14 cellular contexts compared by ENCODE assay signal in genomic region chr11:19437760-19438159, GRCh38.
DNase-seq lines count a peak whose midpoint lies in the region; ATAC-seq and TF ChIP-seq lines count a peak whose summit lies in the region.
"Had no signal": no experiment of that assay in that cellular context is flagged by ENCODE, and none has a peak within 500 bp of the region (broad histone marks: within the 10 kb centered on the region; RNA-seq: fewer than 3 reads in every experiment).

No MANE protein-coding gene starts in this region.

- DNase-seq in COLO829 (ENCODE audit: low spot score) (peak; percentile 61), M059J (ENCODE audit: low read depth) (peak; percentile 92), brain microvascular endothelial cell (peak; percentile 55), kidney epithelial cell (ENCODE audit: low read depth) (peak; percentile 32), hippocampal formation (lab: John Stamatoyannopoulos, UW) (no peak)
- DNase-seq in activated T-helper 1 cell treated with anti-CD3 and anti-CD28 coated beads, Interleukin-12 subunit alpha, Interleukin-12 subunit beta, Interleukin-2, Interleukin-4 antibody, amounts not matched to agents 30 ng/mL and 10 ng/mL and 1 ng/mL, durations not matched to agents 14 hours and 24 hours and 36 hours (ENCODE audit: low spot score) = no peak
- DNase-seq: activated CD4-positive, alpha-beta T cell treated with anti-CD3 and anti-CD28 coated beads, Interleukin-2, amount 50 U/mL, for 4 hours; caudate nucleus; NCI-H2029; right lobe of liver; stomach had no signal

- peaks cover 47% of the 10 kb centered on the region for H3K27me3 Mint-ChIP-seq in activated T-helper 1 cell treated with anti-CD3 and anti-CD28 coated beads, Interleukin-12 subunit alpha, Interleukin-12 subunit beta, Interleukin-2, Interleukin-4 antibody, amounts not matched to agents 30 ng/mL and 10 ng/mL and 1 ng/mL, durations not matched to agents 14 hours and 24 hours and 36 hours (ENCODE audit: insufficient read depth)

- no peaks in the 10 kb centered on the region for H3K27me3 ChIP-seq in brain microvascular endothelial cell (replicated peaks)
- no peaks in the 10 kb centered on the region for H3K27me3 ChIP-seq in kidney epithelial cell (ENCODE audit: control insufficient read depth, insufficient read depth, low read length)
- H3K27me3 ChIP-seq: right lobe of liver, stomach had no signal

- H3K36me3 Mint-ChIP-seq in activated T-helper 1 cell treated with anti-CD3 and anti-CD28 coated beads, Interleukin-12 subunit alpha, Interleukin-12 subunit beta, Interleukin-2, Interleukin-4 antibody, amounts not matched to agents 30 ng/mL and 10 ng/mL and 1 ng/mL, durations not matched to agents 14 hours and 24 hours and 36 hours (ENCODE audit: low read depth) = no peaks in the 10 kb centered on the region

- TF ChIP-seq CTCF in brain microvascular endothelial cell (IDR thresholded peaks at IDR 0.05; ENCODE audit: low read depth, low read length, missing control alignments) = no peak
- no peak for TF ChIP-seq CTCF in kidney epithelial cell (IDR thresholded peaks at IDR 0.05; ENCODE audit: insufficient read depth, low read length, poor library complexity, severe bottlenecking)

- intact Hi-C loops in activated T-helper 1 cell treated with anti-CD3 and anti-CD28 coated beads, Interleukin-12 subunit alpha, Interleukin-12 subunit beta, Interleukin-2, Interleukin-4 antibody, amounts not matched to agents 30 ng/mL and 10 ng/mL and 1 ng/mL, durations not matched to agents 14 hours and 24 hours and 36 hours (cut with micrococcal nuclease) = no loop called here

- H3K27ac ChIP-seq in brain microvascular endothelial cell = no peak overlapping the region
- H3K27ac ChIP-seq: C4-2B, right lobe of liver, stomach had no signal

- H3K27ac Mint-ChIP-seq in activated T-helper 1 cell treated with anti-CD3 and anti-CD28 coated beads, Interleukin-12 subunit alpha, Interleukin-12 subunit beta, Interleukin-2, Interleukin-4 antibody, amounts not matched to agents 30 ng/mL and 10 ng/mL and 1 ng/mL, durations not matched to agents 14 hours and 24 hours and 36 hours = no peak overlapping the region

- in situ Hi-C loops in brain microvascular endothelial cell (cut with HindIII; ENCODE audit: low pct_ligation_motif_present, low sequenced_read_pairs) = no loop called here

- H3K36me3 ChIP-seq in brain microvascular endothelial cell (replicated peaks) = no peaks in the 10 kb centered on the region
- H3K36me3 ChIP-seq in kidney epithelial cell (ENCODE audit: control insufficient read depth, insufficient read depth, low read length) = no peaks in the 10 kb centered on the region
- H3K36me3 ChIP-seq: right lobe of liver, stomach had no signal

- H3K4me3 Mint-ChIP-seq in activated T-helper 1 cell treated with anti-CD3 and anti-CD28 coated beads, Interleukin-12 subunit alpha, Interleukin-12 subunit beta, Interleukin-2, Interleukin-4 antibody, amounts not matched to agents 30 ng/mL and 10 ng/mL and 1 ng/mL, durations not matched to agents 14 hours and 24 hours and 36 hours = no peak overlapping the region

- no peak overlapping the region for H3K4me3 ChIP-seq in brain microvascular endothelial cell (ENCODE audit: low read depth, low read length)
- no peak overlapping the region for H3K4me3 ChIP-seq in kidney epithelial cell (ENCODE audit: low read depth, low read length)
- H3K4me3 ChIP-seq: right lobe of liver, stomach had no signal

- no peaks in the 10 kb centered on the region for H3K9me3 Mint-ChIP-seq in activated T-helper 1 cell treated with anti-CD3 and anti-CD28 coated beads, Interleukin-12 subunit alpha, Interleukin-12 subunit beta, Interleukin-2, Interleukin-4 antibody, amounts not matched to agents 30 ng/mL and 10 ng/mL and 1 ng/mL, durations not matched to agents 14 hours and 24 hours and 36 hours

- no peak for ATAC-seq in GM18520 (IDR thresholded peaks at IDR 0.05; ENCODE audit: unreplicated experiment)
- ATAC-seq in HG03469 (IDR thresholded peaks at IDR 0.05; ENCODE audit: unreplicated experiment) = no peak
- ATAC-seq: right lobe of liver had no signal

- peaks cover 16% of the 10 kb centered on the region for H3K4me1 Mint-ChIP-seq in activated T-helper 1 cell treated with anti-CD3 and anti-CD28 coated beads, Interleukin-12 subunit alpha, Interleukin-12 subunit beta, Interleukin-2, Interleukin-4 antibody, amounts not matched to agents 30 ng/mL and 10 ng/mL and 1 ng/mL, durations not matched to agents 14 hours and 24 hours and 36 hours (ENCODE audit: low read depth)

Comparison
In these comparisons a context has a peak if more than half of its experiments do, and no peak if none do; other contexts are left out.
1. DNase-seq: peak in COLO829 (single experiment), M059J (single experiment), brain microvascular endothelial cell (single experiment) and kidney epithelial cell (single experiment); none in hippocampal formation (0 of 2) and activated T-helper 1 cell treated with anti-CD3 and anti-CD28 coated beads, Interleukin-12 subunit alpha, Interleukin-12 subunit beta, Interleukin-2, Interleukin-4 antibody, amounts not matched to agents 30 ng/mL and 10 ng/mL and 1 ng/mL, durations not matched to agents 14 hours and 24 hours and 36 hours (single experiment).